ENCODE assay signal across 10 cellular contexts in genomic region chr16:89993971-89994370, GRCh38. TPM values are rescaled to one million over a fixed set of nuclear protein-coding genes. Genes with fewer than 3 reads are reported as not detected.
DNase-seq lines count a peak whose midpoint lies in the region; TF ChIP-seq lines count a peak whose summit lies in the region.
"Had no signal": no experiment of that assay in that cellular context is flagged by ENCODE, and none has a peak within 500 bp of the region (broad histone marks: within the 10 kb centered on the region; RNA-seq: fewer than 3 reads in every experiment).

No MANE protein-coding gene starts in this region.

- intact Hi-C loops in Caco-2 (cut with micrococcal nuclease; ENCODE audit: unreplicated experiment): no loop called here

- H3K27me3 Mint-ChIP-seq in Caco-2 (ENCODE audit: insufficient read depth, unreplicated experiment): no peaks in the 10 kb centered on the region

- no peaks in the 10 kb centered on the region for H3K4me1 Mint-ChIP-seq in Caco-2 (ENCODE audit: low read depth, unreplicated experiment)

- H3K9ac ChIP-seq in rectal smooth muscle tissue (ENCODE audit: low read length): no peak overlapping the region

- H3K27ac ChIP-seq in epithelial cell of prostate: peak overlapping the region; percentile 71
- H3K27ac ChIP-seq in rectal smooth muscle tissue (ENCODE audit: low read depth, low read length): peak overlapping the region; percentile 61
- no peak overlapping the region for H3K27ac ChIP-seq in effector memory CD4-positive, alpha-beta T cell (ENCODE audit: insufficient read depth, low read length, poor library complexity, severe bottlenecking)

- H3K36me3 ChIP-seq in Caco-2 (ENCODE audit: control insufficient read depth, insufficient read depth, low read length) (peaks cover 19% of the 10 kb centered on the region), rectal smooth muscle tissue (ENCODE audit: control insufficient read depth, insufficient read depth, low read length) (peaks cover 22% of the 10 kb centered on the region)
- H3K36me3 ChIP-seq in effector memory CD4-positive, alpha-beta T cell (ENCODE audit: control insufficient read depth, insufficient read depth, low read length): peaks cover 28% of the 10 kb centered on the region

- CTCF ChIA-PET in Caco-2 (lab: Charles Lee): no interaction called here

- BruUV-seq in Caco-2 (replicated peaks; lab: Mats Ljungman, UMichigan): no TSS peak

- peaks cover 98% of the 10 kb centered on the region for H3K36me3 Mint-ChIP-seq in Caco-2 (ENCODE audit: insufficient read depth, unreplicated experiment)

- DNase-seq in Caco-2 (no peak), NCI-H146 treated with DMSO at 0.1 percent for 48 hours (lab: John Stamatoyannopoulos, UW; ENCODE audit: unreplicated experiment) (peak; percentile 43), epithelial cell of prostate (ENCODE audit: low read depth, low spot score) (no peak), NCI-H187 (lab: John Stamatoyannopoulos, UW) (no peak), NOMO-1 treated with DMSO at 0.1 percent for 48 hours (lab: John Stamatoyannopoulos, UW; ENCODE audit: unreplicated experiment) (no peak), superior temporal gyrus (ENCODE audit: extremely low spot score) (no peak)
- DNase-seq in effector memory CD4-positive, alpha-beta T cell: no peak
- DNase-seq: cerebellar nuclear complex, NCI-H1930 had no signal

- no peaks in the 10 kb centered on the region for H3K9me3 Mint-ChIP-seq in Caco-2 (ENCODE audit: unreplicated experiment)

- H3K4me3 Mint-ChIP-seq in Caco-2 (ENCODE audit: unreplicated experiment): no peak overlapping the region

- no peaks in the 10 kb centered on the region for H3K4me1 ChIP-seq in Caco-2
- peaks cover 4% of the 10 kb centered on the region for H3K4me1 ChIP-seq in rectal smooth muscle tissue (ENCODE audit: control insufficient read depth, insufficient read depth, low read length)
- no peaks in the 10 kb centered on the region for H3K4me1 ChIP-seq in effector memory CD4-positive, alpha-beta T cell (ENCODE audit: control insufficient read depth, insufficient read depth, low read length, poor library complexity, severe bottlenecking)

- H3K9me3 ChIP-seq in Caco-2: peaks cover 29% of the 10 kb centered on the region
- no peaks in the 10 kb centered on the region for H3K9me3 ChIP-seq in effector memory CD4-positive, alpha-beta T cell (ENCODE audit: control insufficient read depth, low read length)

- H3K4me3 ChIP-seq in Caco-2 (ENCODE audit: low read depth, low read length) (no peak overlapping the region), rectal smooth muscle tissue (ENCODE audit: low read length) (no peak overlapping the region)
- no peak overlapping the region for H3K4me3 ChIP-seq in effector memory CD4-positive, alpha-beta T cell (ENCODE audit: insufficient read depth, low read depth, low read length, poor library complexity, severe bottlenecking)

- H3K27ac Mint-ChIP-seq in Caco-2 (ENCODE audit: unreplicated experiment): peak overlapping the region; percentile 93

- H3K27me3 ChIP-seq in Caco-2 (replicated peaks; ENCODE audit: control insufficient read depth, insufficient read depth, low read length) (no peaks in the 10 kb centered on the region), rectal smooth muscle tissue (ENCODE audit: control insufficient read depth, insufficient read depth, low read length) (no peaks in the 10 kb centered on the region)
- H3K27me3 ChIP-seq in effector memory CD4-positive, alpha-beta T cell (replicated peaks; ENCODE audit: control insufficient read depth, insufficient read depth, low read length, poor library complexity, severe bottlenecking): no peaks in the 10 kb centered on the region

- POLR2A ChIA-PET in Caco-2 (lab: Charles Lee): no interaction called here

- TF ChIP-seq CTCF in Caco-2 (IDR thresholded peaks at IDR 0.05; ENCODE audit: insufficient read depth in 1 of 2, low read depth in 1 of 2, low read length in 1 of 2, severe bottlenecking in 1 of 2, unreplicated experiment in 1 of 2): no peak

RNA-seq across cellular contexts. Expression of gene DBNDD1, which starts 25.3 kb away (rescaled TPM):
- 64.2 and 64.6 TPM in 2 replicates for total RNA-seq in Caco-2 (2022)

RNA-seq across cellular contexts. Expression of gene DEF8, which starts 45.4 kb away (rescaled TPM):
- 132 and 145 TPM in 2 replicates for total RNA-seq in Caco-2 (2022)
